ENCODE assay signal across 6 cellular contexts in genomic region chr2:86732837-86733236, GRCh38. TPM values are rescaled to one million over a fixed set of nuclear protein-coding genes. Genes with fewer than 3 reads are reported as not detected.
"Had no signal": no experiment of that assay in that cellular context is flagged by ENCODE, and none has a peak within 500 bp of the region (broad histone marks: within the 10 kb centered on the region; RNA-seq: fewer than 3 reads in every experiment).

No MANE protein-coding gene starts in this region.

RNA-seq across cellular contexts. Expression of gene CD8A, which starts 57.9 kb away (rescaled TPM):
- total RNA-seq: dermis blood vessel endothelial cell, endothelial cell of umbilical vein, epithelial cell of proximal tubule, fibroblast of lung, fibroblast of villous mesenchyme, glomerular endothelial cell had no signal
- polyA plus RNA-seq: endothelial cell of umbilical vein, fibroblast of lung had no signal
